In genomic region chr13:96816261-96816660, GRCh38 we compare ENCODE assay signal across 20 cellular contexts.
A peak's percentile ranks its signal among the peaks of the same experiment; 100 is the strongest.
DNase-seq lines count a peak whose midpoint lies in the region; ATAC-seq and TF ChIP-seq lines count a peak whose summit lies in the region.
"Had no signal": no experiment of that assay in that cellular context is flagged by ENCODE, and none has a peak within 500 bp of the region (broad histone marks: within the 10 kb centered on the region; RNA-seq: fewer than 3 reads in every experiment).

No MANE protein-coding gene starts in this region.

- H3K79me2 ChIP-seq in PC-9 (ENCODE audit: low read depth), result no peaks in the 10 kb centered on the region

- H3K4me3 Mint-ChIP-seq in chondrocyte (ENCODE audit: unreplicated experiment), result no peak overlapping the region
- H3K4me3 Mint-ChIP-seq in activated CD8-positive, alpha-beta memory T cell treated with anti-CD3 and anti-CD28 coated beads, Interleukin-2, amount 10 ng/mL, durations not matched to agents 7 days and 5 days, result no peak overlapping the region
- H3K4me3 Mint-ChIP-seq: activated CD4-positive, alpha-beta T cell treated with anti-CD3 and anti-CD28 coated beads, Interleukin-2, amount 10 ng/mL, durations not matched to agents 24 days and 14 days; activated naive CD8-positive, alpha-beta T cell treated with anti-CD3 and anti-CD28 coated beads for 36 hours; dendritic cell treated with granulocyte-macrophage colony-stimulating factor and Interleukin-4, amounts not matched to agents 40 ng/mL and 50 ng/mL, for 4 days; mesothelial cell of epicardium; natural killer cell treated with Interleukin-12 subunit alpha and Interleukin-12 subunit beta and Interleukin-15 and Interleukin-18, amount 100 ng/mL, for 72 hours had no signal

- POLR2A ChIA-PET in PC-9 (lab: Charles Lee; ENCODE audit: unreplicated experiment), result no interaction called here

- TF ChIP-seq CTCF in chondrocyte (IDR thresholded peaks at IDR 0.05) (no peak), heart left ventricle (IDR thresholded peaks at IDR 0.05) (no peak), gastrocnemius medialis (IDR thresholded peaks at IDR 0.05 in 4 of 5, conservative IDR thresholded peaks at IDR 0.05 in 1 of 5) (no peak), PC-9 (conservative IDR thresholded peaks at IDR 0.05) (no peak)

- peak; percentile 33 for DNase-seq in LHCN-M2 (ENCODE audit: low read depth)
- DNase-seq in chondrocyte (ENCODE audit: low spot score), result no peak
- peak in 1 of 5 donors; percentile 22 for DNase-seq in heart left ventricle
- peak; percentile 45 to 67 for DNase-seq in gastrocnemius medialis
- no peak for DNase-seq in activated CD8-positive, alpha-beta memory T cell treated with anti-CD3 and anti-CD28 coated beads, Interleukin-2, amount 10 ng/mL, durations not matched to agents 7 days and 5 days
- DNase-seq in putamen (ENCODE audit: low spot score), result no peak
- DNase-seq in NCI-H1105 treated with DMSO at 0.1 percent for 48 hours (lab: John Stamatoyannopoulos, UW), result no peak
- no peak for DNase-seq in PC-9
- DNase-seq: activated CD4-positive, alpha-beta T cell treated with anti-CD3 and anti-CD28 coated beads, Interleukin-2, amount 10 ng/mL, durations not matched to agents 24 days and 14 days; activated CD8-positive, alpha-beta memory T cell treated with anti-CD3 and anti-CD28 coated beads, Interleukin-2, amount 50 U/mL, for 48 hours; activated naive CD8-positive, alpha-beta T cell treated with anti-CD3 and anti-CD28 coated beads for 36 hours; IMR-90; NCI-H1436 treated with DMSO at 0.1 percent for 48 hours; NCI-H524 treated with DMSO at 0.1 percent for 48 hours; right lobe of liver; SK-N-SH; T-helper 2 cell had no signal

- intact Hi-C loops in heart left ventricle (cut with DNase I), result loop anchor here in 8 of 10 donors (5.0 to 10.0 kb wide), 5 partner anchors 671 to 799 kb away; no protein-coding TSS in a partner anchor
- intact Hi-C loops in gastrocnemius medialis (cut with DNase I; ENCODE audit: low total_unique reads), result loop anchor here (5.0 to 10.0 kb wide), 2 partner anchors 594 to 761 kb away; partner anchors contain the start of gene UGGT2
- intact Hi-C loops in PC-9 (cut with micrococcal nuclease; ENCODE audit: unreplicated experiment), result loop anchor here (10.0 kb wide), 1 partner anchor 671 kb away; no protein-coding TSS in a partner anchor

- H3F3A ChIP-seq in PC-9 (ENCODE audit: insufficient read depth, low read depth), result no peaks in the 10 kb centered on the region

- no peaks in the 10 kb centered on the region for H4K20me1 ChIP-seq in PC-9 (ENCODE audit: insufficient read depth)

- peaks cover 0 to 3% (median 0%) of the 10 kb centered on the region in 9 donors for H3K27me3 ChIP-seq in heart left ventricle
- H3K27me3 ChIP-seq in gastrocnemius medialis, result no peaks in the 10 kb centered on the region
- H3K27me3 ChIP-seq in PC-9 (ENCODE audit: insufficient read depth, low read depth), result no peaks in the 10 kb centered on the region; the same call in 1 of the 2 replicates
- H3K27me3 ChIP-seq: right lobe of liver had no signal

- H3K4me1 ChIP-seq in heart left ventricle, result peaks cover 0 to 2% (median 0%) of the 10 kb centered on the region in 12 donors
- H3K4me1 ChIP-seq in gastrocnemius medialis, result peaks cover 0 to 4% of the 10 kb centered on the region in 2 donors
- no peaks in the 10 kb centered on the region for H3K4me1 ChIP-seq in PC-9 (replicated peaks; ENCODE audit: insufficient read depth)
- H3K4me1 ChIP-seq: right lobe of liver had no signal

- no peak overlapping the region for H3K4me3 ChIP-seq in heart left ventricle
- H3K4me3 ChIP-seq in gastrocnemius medialis, result no peak overlapping the region
- H3K4me3 ChIP-seq in PC-9, result no peak overlapping the region
- H3K4me3 ChIP-seq: right lobe of liver had no signal

- CTCF ChIA-PET in activated CD8-positive, alpha-beta memory T cell treated with anti-CD3 and anti-CD28 coated beads, Interleukin-2, amount 10 ng/mL, durations not matched to agents 7 days and 5 days (lab: Charles Lee), result no interaction called here
- CTCF ChIA-PET in PC-9 (lab: Charles Lee), result no interaction called here

- H3K9me2 ChIP-seq in PC-9 (ENCODE audit: insufficient read depth), result no peaks in the 10 kb centered on the region
- H3K9me2 ChIP-seq: SK-N-SH had no signal

- peaks cover 7% of the 10 kb centered on the region for H3K27me3 Mint-ChIP-seq in chondrocyte (ENCODE audit: low read depth)
- H3K27me3 Mint-ChIP-seq in activated CD8-positive, alpha-beta memory T cell treated with anti-CD3 and anti-CD28 coated beads, Interleukin-2, amount 10 ng/mL, durations not matched to agents 7 days and 5 days, result no peaks in the 10 kb centered on the region
- H3K27me3 Mint-ChIP-seq: activated CD4-positive, alpha-beta T cell treated with anti-CD3 and anti-CD28 coated beads, Interleukin-2, amount 10 ng/mL, durations not matched to agents 24 days and 14 days; activated naive CD8-positive, alpha-beta T cell treated with anti-CD3 and anti-CD28 coated beads for 36 hours; dendritic cell treated with granulocyte-macrophage colony-stimulating factor and Interleukin-4, amounts not matched to agents 40 ng/mL and 50 ng/mL, for 4 days; natural killer cell treated with Interleukin-12 subunit alpha and Interleukin-12 subunit beta and Interleukin-15 and Interleukin-18, amount 100 ng/mL, for 72 hours had no signal

- H3K27ac ChIP-seq in heart left ventricle, result no peak overlapping the region
- H3K27ac ChIP-seq in gastrocnemius medialis, result peak overlapping the region; percentile 54 to 76 (median 68)
- no peak overlapping the region for H3K27ac ChIP-seq in PC-9
- H3K27ac ChIP-seq: right lobe of liver had no signal

- in situ Hi-C loops in gastrocnemius medialis (cut with MboI; ENCODE audit: low sequenced_read_pairs in 4 of 4), result loop anchor here in 1 of 4 donors (25.0 kb wide), 1 partner anchor 804 kb away; no protein-coding TSS in a partner anchor

- WGBS in heart left ventricle, 4 donors, result 56 to 66% (median 60%) methylated on average over 4 of the region's 4 CpGs

- TF ChIP-seq POLR2A in heart left ventricle (IDR thresholded peaks at IDR 0.05) (no peak), gastrocnemius medialis (IDR thresholded peaks at IDR 0.05) (no peak)

- H3K9me3 Mint-ChIP-seq in chondrocyte (ENCODE audit: low read depth), result peaks cover 22% of the 10 kb centered on the region
- H3K9me3 Mint-ChIP-seq in activated CD8-positive, alpha-beta memory T cell treated with anti-CD3 and anti-CD28 coated beads, Interleukin-2, amount 10 ng/mL, durations not matched to agents 7 days and 5 days (ENCODE audit: low read depth), result peaks cover 6% of the 10 kb centered on the region
- H3K9me3 Mint-ChIP-seq: activated CD4-positive, alpha-beta T cell treated with anti-CD3 and anti-CD28 coated beads, Interleukin-2, amount 10 ng/mL, durations not matched to agents 24 days and 14 days; dendritic cell treated with granulocyte-macrophage colony-stimulating factor and Interleukin-4, amounts not matched to agents 40 ng/mL and 50 ng/mL, for 4 days had no signal

- no peak overlapping the region for H2AFZ ChIP-seq in PC-9

- peak overlapping the region; percentile 41 for H3K27ac Mint-ChIP-seq in chondrocyte (ENCODE audit: unreplicated experiment)
- no peak overlapping the region for H3K27ac Mint-ChIP-seq in activated CD8-positive, alpha-beta memory T cell treated with anti-CD3 and anti-CD28 coated beads, Interleukin-2, amount 10 ng/mL, durations not matched to agents 7 days and 5 days
- H3K27ac Mint-ChIP-seq: activated CD4-positive, alpha-beta T cell treated with anti-CD3 and anti-CD28 coated beads, Interleukin-2, amount 10 ng/mL, durations not matched to agents 24 days and 14 days; activated naive CD8-positive, alpha-beta T cell treated with anti-CD3 and anti-CD28 coated beads for 36 hours; dendritic cell treated with granulocyte-macrophage colony-stimulating factor and Interleukin-4, amounts not matched to agents 40 ng/mL and 50 ng/mL, for 4 days; mesothelial cell of epicardium; natural killer cell treated with Interleukin-12 subunit alpha and Interleukin-12 subunit beta and Interleukin-15 and Interleukin-18, amount 100 ng/mL, for 72 hours had no signal

- H3K9me3 ChIP-seq in heart left ventricle (peaks cover 0 to 18% (median 0%) of the 10 kb centered on the region in 12 donors), gastrocnemius medialis (no peaks in the 10 kb centered on the region), PC-9 (ENCODE audit: insufficient read depth, low read depth) (no peaks in the 10 kb centered on the region)
- H3K9me3 ChIP-seq: right lobe of liver, SK-N-SH had no signal

- peaks cover 7% of the 10 kb centered on the region for H3K36me3 Mint-ChIP-seq in chondrocyte (ENCODE audit: low read depth)
- no peaks in the 10 kb centered on the region for H3K36me3 Mint-ChIP-seq in activated CD8-positive, alpha-beta memory T cell treated with anti-CD3 and anti-CD28 coated beads, Interleukin-2, amount 10 ng/mL, durations not matched to agents 7 days and 5 days
- H3K36me3 Mint-ChIP-seq: activated naive CD8-positive, alpha-beta T cell treated with anti-CD3 and anti-CD28 coated beads for 36 hours; natural killer cell treated with Interleukin-12 subunit alpha and Interleukin-12 subunit beta and Interleukin-15 and Interleukin-18, amount 100 ng/mL, for 72 hours had no signal

- H3K36me3 ChIP-seq in heart left ventricle (no peaks in the 10 kb centered on the region), gastrocnemius medialis (no peaks in the 10 kb centered on the region), PC-9 (ENCODE audit: low read depth) (no peaks in the 10 kb centered on the region)
- H3K36me3 ChIP-seq: right lobe of liver had no signal

- BruUV-seq in PC-9 (replicated peaks; lab: Mats Ljungman, UMichigan), result no TSS peak

- no peak overlapping the region for H3K4me2 ChIP-seq in PC-9
- H3K4me2 ChIP-seq: SK-N-SH had no signal

- peak in 3 of 4 donors; percentile 15 to 65 (median 44) for ATAC-seq in heart left ventricle
- ATAC-seq in gastrocnemius medialis, result peak; percentile 97 to 98
- ATAC-seq in activated CD8-positive, alpha-beta memory T cell treated with anti-CD3 and anti-CD28 coated beads, Interleukin-2, amount 10 ng/mL, durations not matched to agents 7 days and 5 days, result no peak
- ATAC-seq: natural killer cell treated with Interleukin-12 subunit alpha and Interleukin-12 subunit beta and Interleukin-15 and Interleukin-18, amount 100 ng/mL, for 72 hours; right lobe of liver had no signal

- H3K4me1 Mint-ChIP-seq in chondrocyte (ENCODE audit: low read depth), result peaks cover 8% of the 10 kb centered on the region
- no peaks in the 10 kb centered on the region for H3K4me1 Mint-ChIP-seq in activated CD8-positive, alpha-beta memory T cell treated with anti-CD3 and anti-CD28 coated beads, Interleukin-2, amount 10 ng/mL, durations not matched to agents 7 days and 5 days
- H3K4me1 Mint-ChIP-seq: activated CD4-positive, alpha-beta T cell treated with anti-CD3 and anti-CD28 coated beads, Interleukin-2, amount 10 ng/mL, durations not matched to agents 24 days and 14 days; activated naive CD8-positive, alpha-beta T cell treated with anti-CD3 and anti-CD28 coated beads for 36 hours; mesothelial cell of epicardium had no signal

Comparison
In these comparisons a context has a peak if more than half of its experiments do, and no peak if none do; other contexts are left out.
1. DNase-seq: peak in LHCN-M2 (single experiment) and gastrocnemius medialis (2 of 2); none in chondrocyte (single experiment), activated CD8-positive, alpha-beta memory T cell treated with anti-CD3 and anti-CD28 coated beads, Interleukin-2, amount 10 ng/mL, durations not matched to agents 7 days and 5 days (single experiment), putamen (single experiment), NCI-H1105 treated with DMSO at 0.1 percent for 48 hours (single experiment) and PC-9 (0 of 2).
2. H3K27ac ChIP-seq: peak in gastrocnemius medialis (4 of 4); none in heart left ventricle (0 of 12) and PC-9 (single experiment).